In genomic region chr20:856361-856775, GRCh38 we compare ENCODE assay signal across 9 cellular contexts. TPM values are rescaled to one million over a fixed set of nuclear protein-coding genes. Genes with fewer than 3 reads are reported as not detected.
DNase-seq lines count a peak whose midpoint lies in the region; ATAC-seq and TF ChIP-seq lines count a peak whose summit lies in the region.
"Had no signal": no experiment of that assay in that cellular context is flagged by ENCODE, and none has a peak within 500 bp of the region (broad histone marks: within the 10 kb centered on the region; RNA-seq: fewer than 3 reads in every experiment).

No MANE protein-coding gene starts in this region.

- in situ Hi-C loops in gastrocnemius medialis (cut with MboI; ENCODE audit: low sequenced_read_pairs in 4 of 4) = no loop called here

- TF ChIP-seq CTCF in gastrocnemius medialis (IDR thresholded peaks at IDR 0.05 in 4 of 5, conservative IDR thresholded peaks at IDR 0.05 in 1 of 5) = no peak

- peak; percentile 87 for DNase-seq in LoVo (ENCODE audit: low spot score)
- peak; percentile 27 for DNase-seq in activated T-cell treated with anti-CD3 and anti-CD28 coated beads, Interleukin-2, amount 50 U/mL, for 4 hours
- peak; percentile 99 for DNase-seq in glomerular visceral epithelial cell (ENCODE audit: extremely low spot score)
- DNase-seq in stimulated activated naive CD4-positive, alpha-beta T cell treated with Interleukin-2 at 50 U/mL for 16 hours (lab: John Stamatoyannopoulos, UW) = peak; percentile 48
- no peak for DNase-seq in NCI-H1694 (lab: John Stamatoyannopoulos, UW)
- DNase-seq in gastrocnemius medialis = no peak
- no peak for DNase-seq in Ammon's horn (ENCODE audit: low spot score)

- no peaks in the 10 kb centered on the region for H3K36me3 ChIP-seq in gastrocnemius medialis

- peak overlapping the region; percentile 4 for H3K4me3 Mint-ChIP-seq in activated T-cell treated with anti-CD3 and anti-CD28 coated beads, Interleukin-2, amount 50 U/mL, for 4 hours

- no peaks in the 10 kb centered on the region for H3K9me3 Mint-ChIP-seq in activated T-cell treated with anti-CD3 and anti-CD28 coated beads, Interleukin-2, amount 50 U/mL, for 4 hours

- no peaks in the 10 kb centered on the region for H3K9me3 ChIP-seq in gastrocnemius medialis

- peaks cover 67% of the 10 kb centered on the region for H3K4me1 Mint-ChIP-seq in activated T-cell treated with anti-CD3 and anti-CD28 coated beads, Interleukin-2, amount 50 U/mL, for 4 hours (ENCODE audit: low read depth)

- ATAC-seq in activated T-cell treated with anti-CD3 and anti-CD28 coated beads, Interleukin-2, amount 50 U/mL, for 4 hours = peak; percentile 79 to 85
- ATAC-seq in GM21423 (IDR thresholded peaks at IDR 0.05; ENCODE audit: unreplicated experiment) (no peak), gastrocnemius medialis (no peak)

- peaks cover 4% of the 10 kb centered on the region for H3K36me3 Mint-ChIP-seq in activated T-cell treated with anti-CD3 and anti-CD28 coated beads, Interleukin-2, amount 50 U/mL, for 4 hours (ENCODE audit: insufficient read depth)

- no peak overlapping the region for H3K27ac ChIP-seq in gastrocnemius medialis

- TF ChIP-seq POLR2A in gastrocnemius medialis (IDR thresholded peaks at IDR 0.05) = no peak

- H3K4me1 ChIP-seq in gastrocnemius medialis = no peaks in the 10 kb centered on the region

- no peaks in the 10 kb centered on the region for H3K27me3 Mint-ChIP-seq in activated T-cell treated with anti-CD3 and anti-CD28 coated beads, Interleukin-2, amount 50 U/mL, for 4 hours (ENCODE audit: low read depth)

- intact Hi-C loops in gastrocnemius medialis (cut with DNase I; ENCODE audit: low total_unique reads) = no loop called here

- no peaks in the 10 kb centered on the region for H3K27me3 ChIP-seq in gastrocnemius medialis

- no peak overlapping the region for H3K4me3 ChIP-seq in gastrocnemius medialis

RNA-seq across cellular contexts. Expression of gene FAM110A, which starts 22.9 kb away (rescaled TPM):
- total RNA-seq in activated T-cell treated with anti-CD3 and anti-CD28 coated beads, Interleukin-2, amount 50 U/mL, for 4 hours = 1 to 10 TPM; 6.8 to 8.9 (median 7.9) TPM
- 1 to 10 TPM in 3 of 4 donors, under 1 TPM in 1; 0.25 to 6.2 (median 1.9) TPM for total RNA-seq in gastrocnemius medialis

RNA-seq across cellular contexts. Expression of gene ANGPT4, which starts 59.8 kb away (rescaled TPM):
- not detected for total RNA-seq in activated T-cell treated with anti-CD3 and anti-CD28 coated beads, Interleukin-2, amount 50 U/mL, for 4 hours
- total RNA-seq in gastrocnemius medialis = under 1 TPM in 3 of 4 donors, not detected in 1; 0.04 to 0.15 (median 0.10) TPM
- total RNA-seq: activated CD8-positive, alpha-beta memory T cell treated with anti-CD3 and anti-CD28 coated beads for 36 hours had no signal

Comparison
In these comparisons a context has a peak if more than half of its experiments do, and no peak if none do; other contexts are left out.
1. DNase-seq: peak in LoVo (single experiment), activated T-cell treated with anti-CD3 and anti-CD28 coated beads, Interleukin-2, amount 50 U/mL, for 4 hours (single experiment), glomerular visceral epithelial cell (single experiment) and stimulated activated naive CD4-positive, alpha-beta T cell treated with Interleukin-2 at 50 U/mL for 16 hours (single experiment); none in NCI-H1694 (single experiment), gastrocnemius medialis (0 of 2) and Ammon's horn (single experiment).
2. ATAC-seq: peak in activated T-cell treated with anti-CD3 and anti-CD28 coated beads, Interleukin-2, amount 50 U/mL, for 4 hours (2 of 2); none in GM21423 (single experiment) and gastrocnemius medialis (0 of 2).